21 cellular contexts compared by ENCODE assay signal in the genomic region with DNA sequence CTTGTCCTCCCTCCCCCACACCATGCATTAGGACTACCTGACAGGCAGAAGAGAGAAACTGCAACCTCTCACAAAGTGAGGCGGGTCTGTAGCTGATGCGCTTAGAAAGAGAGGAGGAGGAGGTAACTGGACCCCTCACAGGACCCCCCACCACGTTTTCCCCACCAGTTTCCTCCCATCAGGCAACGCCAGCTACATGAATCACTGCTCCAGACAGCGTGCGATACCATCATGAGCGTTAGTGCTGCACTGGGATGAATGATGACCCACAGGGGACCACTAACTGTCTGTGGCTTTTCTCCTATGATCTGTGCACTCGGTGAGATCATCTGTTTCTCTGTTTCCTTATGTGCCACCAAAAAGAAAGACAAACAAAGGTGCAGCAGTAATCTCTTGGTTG.
DNase-seq lines count a peak whose midpoint lies in the region; ATAC-seq and FAIRE-seq lines count a peak whose summit lies in the region.
"Had no signal": no experiment of that assay in that cellular context is flagged by ENCODE, and none has a peak within 500 bp of the region (broad histone marks: within the 10 kb centered on the region; RNA-seq: fewer than 3 reads in every experiment).

No MANE protein-coding gene starts in this region.

- no peaks in the 10 kb centered on the region for H3K36me3 Mint-ChIP-seq in stimulated activated effector memory CD8-positive, alpha-beta T cell treated with anti-CD3 and anti-CD28 coated beads, Interleukin-12 subunit alpha, Interleukin-12 subunit beta, amount 100 ng/mL, for 72 hours
- H3K36me3 Mint-ChIP-seq: memory B cell had no signal

- no peaks in the 10 kb centered on the region for H3K27me3 ChIP-seq in ectodermal cell (ENCODE audit: control insufficient read depth, insufficient read depth, low read length, poor library complexity, severe bottlenecking)
- H3K27me3 ChIP-seq: vagina had no signal

- DNase-seq in NCI-H510A treated with DMSO at 0.1 percent for 48 hours (lab: John Stamatoyannopoulos, UW): peak; percentile 41
- DNase-seq in NCI-H510A (lab: John Stamatoyannopoulos, UW): no peak
- DNase-seq in NCI-H2171 treated with DMSO at 0.1 percent for 48 hours (lab: John Stamatoyannopoulos, UW): peak; percentile 70
- no peak for DNase-seq in stimulated activated effector memory CD8-positive, alpha-beta T cell treated with anti-CD3 and anti-CD28 coated beads, Interleukin-12 subunit alpha, Interleukin-12 subunit beta, amount 100 ng/mL, for 72 hours (ENCODE audit: low spot score in 2 of 2)
- DNase-seq in mucosa of gallbladder (ENCODE audit: low spot score): no peak
- DNase-seq in HTR-8/SVneo (ENCODE audit: insufficient read length, low spot score): no peak
- no peak for DNase-seq in DMS79 (lab: John Stamatoyannopoulos, UW)
- DNase-seq: activated CD4-positive, CD25-positive, alpha-beta regulatory T cell; activated naive CD4-positive, alpha-beta T cell treated with anti-CD3 and anti-CD28 coated beads, Interleukin-2, amount 50 U/mL, for 16 hours; Caco-2; effector memory CD4-positive, alpha-beta T cell; NCI-H1105; nucleus accumbens; OCI-M1; small intestine; stimulated activated naive CD4-positive, alpha-beta T cell treated with Interleukin-2 at 50 U/mL for 16 hours; SW 1271 had no signal

- peak; percentile 64 for ATAC-seq in stimulated activated effector memory CD8-positive, alpha-beta T cell treated with anti-CD3 and anti-CD28 coated beads, Interleukin-12 subunit alpha, Interleukin-12 subunit beta, amount 100 ng/mL, for 72 hours

- no peak overlapping the region for H3K4me3 ChIP-seq in ectodermal cell (ENCODE audit: insufficient read depth, low read depth, low read length)
- H3K4me3 ChIP-seq: breast epithelium, vagina had no signal

- H3K27ac ChIP-seq in ectodermal cell (ENCODE audit: insufficient read depth, low read depth, low read length, poor library complexity, severe bottlenecking): peak overlapping the region; percentile 11
- H3K27ac ChIP-seq: breast epithelium, vagina had no signal

- no peaks in the 10 kb centered on the region for H3K9me3 Mint-ChIP-seq in stimulated activated effector memory CD8-positive, alpha-beta T cell treated with anti-CD3 and anti-CD28 coated beads, Interleukin-12 subunit alpha, Interleukin-12 subunit beta, amount 100 ng/mL, for 72 hours
- H3K9me3 Mint-ChIP-seq: memory B cell had no signal

- no peaks in the 10 kb centered on the region for H3K36me3 ChIP-seq in ectodermal cell (ENCODE audit: control insufficient read depth, insufficient read depth, low read length)
- H3K36me3 ChIP-seq: breast epithelium, vagina had no signal

- H3K4me3 Mint-ChIP-seq in stimulated activated effector memory CD8-positive, alpha-beta T cell treated with anti-CD3 and anti-CD28 coated beads, Interleukin-12 subunit alpha, Interleukin-12 subunit beta, amount 100 ng/mL, for 72 hours: no peak overlapping the region
- H3K4me3 Mint-ChIP-seq: memory B cell had no signal

- no peaks in the 10 kb centered on the region for H3K4me1 Mint-ChIP-seq in stimulated activated effector memory CD8-positive, alpha-beta T cell treated with anti-CD3 and anti-CD28 coated beads, Interleukin-12 subunit alpha, Interleukin-12 subunit beta, amount 100 ng/mL, for 72 hours

- peaks cover 7% of the 10 kb centered on the region for H3K4me1 ChIP-seq in ectodermal cell (ENCODE audit: control insufficient read depth, insufficient read depth, low read length)
- H3K4me1 ChIP-seq: breast epithelium, Caco-2, vagina had no signal

- 58 to 64% methylated on average over 8 of the region's 8 CpGs for WGBS in ectodermal cell, 2 experiments

- no peaks in the 10 kb centered on the region for H3K9me3 ChIP-seq in ectodermal cell (ENCODE audit: control insufficient read depth, low read length)
- H3K9me3 ChIP-seq: breast epithelium, Caco-2, vagina had no signal

- no peak overlapping the region for H3K27ac Mint-ChIP-seq in stimulated activated effector memory CD8-positive, alpha-beta T cell treated with anti-CD3 and anti-CD28 coated beads, Interleukin-12 subunit alpha, Interleukin-12 subunit beta, amount 100 ng/mL, for 72 hours
- H3K27ac Mint-ChIP-seq: memory B cell had no signal

- no peak for FAIRE-seq in HTR-8/SVneo (lab: Jason Lieb, UNC)
- FAIRE-seq: small intestine had no signal

Comparison
In these comparisons a context has a peak if more than half of its experiments do, and no peak if none do; other contexts are left out.
1. DNase-seq: peak in NCI-H510A treated with DMSO at 0.1 percent for 48 hours (single experiment) and NCI-H2171 treated with DMSO at 0.1 percent for 48 hours (single experiment); none in NCI-H510A (single experiment), stimulated activated effector memory CD8-positive, alpha-beta T cell treated with anti-CD3 and anti-CD28 coated beads, Interleukin-12 subunit alpha, Interleukin-12 subunit beta, amount 100 ng/mL, for 72 hours (0 of 2), mucosa of gallbladder (single experiment), HTR-8/SVneo (single experiment) and DMS79 (single experiment).